ENCODE assay signal across 19 cellular contexts in the genomic region with DNA sequence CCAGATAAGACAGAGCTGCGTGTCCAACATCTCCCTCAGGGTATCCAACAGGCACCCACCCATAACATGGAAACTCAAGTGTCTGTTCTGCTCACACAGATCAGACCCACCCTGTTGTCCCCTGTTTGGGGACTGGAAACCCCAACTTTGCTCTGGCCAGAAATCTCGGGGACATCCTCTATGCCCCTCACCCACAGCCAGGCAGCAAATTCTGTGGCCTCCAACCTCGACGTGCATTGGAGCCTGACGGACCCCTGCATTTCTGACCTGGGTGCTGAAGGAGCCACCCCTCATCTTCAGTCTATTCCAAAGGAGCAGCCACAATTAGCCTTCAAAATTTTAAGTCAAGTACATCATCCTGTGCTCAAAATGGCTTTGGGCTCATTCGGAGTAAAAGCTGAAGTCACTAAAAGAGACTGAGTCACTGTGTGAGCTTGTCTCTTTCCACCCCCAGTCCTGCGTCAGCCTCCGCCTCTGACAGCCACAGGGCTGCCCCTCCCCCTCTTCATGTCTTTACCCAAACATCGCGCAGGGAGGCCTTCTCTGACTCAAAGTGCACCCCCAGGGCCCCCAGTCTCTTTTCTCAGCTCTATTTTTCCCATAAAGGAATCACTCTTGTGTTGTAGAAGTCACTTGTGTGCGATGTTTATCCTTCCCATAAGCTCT. TPM values are rescaled to one million over a fixed set of nuclear protein-coding genes. Genes with fewer than 3 reads are reported as not detected.
DNase-seq lines count a peak whose midpoint lies in the region; ATAC-seq lines count a peak whose summit lies in the region.
"Had no signal": no experiment of that assay in that cellular context is flagged by ENCODE, and none has a peak within 500 bp of the region (broad histone marks: within the 10 kb centered on the region; RNA-seq: fewer than 3 reads in every experiment).

No MANE protein-coding gene starts in this region.

- peak overlapping the region; percentile 50 for H3K9ac ChIP-seq in trophoblast cell (ENCODE audit: low read length)

- ATAC-seq in activated T-cell treated with anti-CD3 and anti-CD28 coated beads, Interleukin-2, amount 50 U/mL, for 72 hours (replicated peaks in 1 of 2), result peak; percentile 92 to 93
- no peak for ATAC-seq in GM21576 (IDR thresholded peaks at IDR 0.05; ENCODE audit: unreplicated experiment)
- ATAC-seq: A549; natural killer cell treated with Interleukin-12 subunit alpha and Interleukin-12 subunit beta and Interleukin-15 and Interleukin-18, amount 100 ng/mL, for 72 hours had no signal

- no peak overlapping the region for H2BK120ac ChIP-seq in trophoblast cell (ENCODE audit: insufficient read depth, low read length, poor library complexity)

- no peaks in the 10 kb centered on the region for H3K36me3 ChIP-seq in trophoblast cell (ENCODE audit: control insufficient read depth in 1 of 2, insufficient read depth in 2 of 2, low read length in 2 of 2)

- H3K79me2 ChIP-seq in trophoblast cell (ENCODE audit: control insufficient read depth, insufficient read depth, low read length, poor library complexity), result no peaks in the 10 kb centered on the region

- no peak overlapping the region for H4K91ac ChIP-seq in trophoblast cell (ENCODE audit: low read depth, low read length)

- no peaks in the 10 kb centered on the region for H3K79me1 ChIP-seq in trophoblast cell (ENCODE audit: low read length)

- no peak overlapping the region for H3K27ac Mint-ChIP-seq in activated T-cell treated with anti-CD3 and anti-CD28 coated beads, Interleukin-2, amount 50 U/mL, for 72 hours
- H3K27ac Mint-ChIP-seq: activated naive CD8-positive, alpha-beta T cell treated with anti-CD3 and anti-CD28 coated beads, Interleukin-2, amount 10 ng/mL, durations not matched to agents 7 days and 5 days; CD4-positive, alpha-beta T cell; natural killer cell treated with Interleukin-12 subunit alpha and Interleukin-12 subunit beta and Interleukin-15 and Interleukin-18, amount 100 ng/mL, for 72 hours had no signal

- H3K23ac ChIP-seq in trophoblast cell (ENCODE audit: low read length), result no peak overlapping the region

- H3K27me3 ChIP-seq in trophoblast cell (ENCODE audit: insufficient read depth, low read length), result no peaks in the 10 kb centered on the region

- H2BK12ac ChIP-seq in trophoblast cell (ENCODE audit: low read length), result no peak overlapping the region

- H3K4ac ChIP-seq in trophoblast cell (ENCODE audit: low read depth, low read length), result no peak overlapping the region

- no peak overlapping the region for H4K8ac ChIP-seq in trophoblast cell (ENCODE audit: low read depth, low read length)

- H3K4me2 ChIP-seq in trophoblast cell (ENCODE audit: low read length), result no peak overlapping the region
- H3K4me2 ChIP-seq: A549 had no signal

- H4K12ac ChIP-seq in trophoblast cell (ENCODE audit: low read depth, low read length), result no peak overlapping the region

- H3K27me3 Mint-ChIP-seq in activated T-cell treated with anti-CD3 and anti-CD28 coated beads, Interleukin-2, amount 50 U/mL, for 72 hours (ENCODE audit: low read depth), result peaks cover 35% of the 10 kb centered on the region

- peaks cover 0 to 4% of the 10 kb centered on the region in 2 donors for H3K36me3 Mint-ChIP-seq in activated T-cell treated with anti-CD3 and anti-CD28 coated beads, Interleukin-2, amount 50 U/mL, for 72 hours (ENCODE audit: insufficient read depth in 2 of 2)
- H3K36me3 Mint-ChIP-seq: activated naive CD8-positive, alpha-beta T cell treated with anti-CD3 and anti-CD28 coated beads, Interleukin-2, amount 10 ng/mL, durations not matched to agents 7 days and 5 days had no signal

- no peak overlapping the region for H2AFZ ChIP-seq in trophoblast cell (ENCODE audit: insufficient read depth, low read length, poor library complexity)

- H3K9me3 Mint-ChIP-seq in activated T-cell treated with anti-CD3 and anti-CD28 coated beads, Interleukin-2, amount 50 U/mL, for 72 hours, result peaks cover 2% of the 10 kb centered on the region in 2 donors
- H3K9me3 Mint-ChIP-seq: CD4-positive, alpha-beta T cell; natural killer cell treated with Interleukin-12 subunit alpha and Interleukin-12 subunit beta and Interleukin-15 and Interleukin-18, amount 100 ng/mL, for 72 hours had no signal

- peak overlapping the region; percentile 12 to 64 for H3K4me3 Mint-ChIP-seq in activated T-cell treated with anti-CD3 and anti-CD28 coated beads, Interleukin-2, amount 50 U/mL, for 72 hours
- H3K4me3 Mint-ChIP-seq: activated naive CD8-positive, alpha-beta T cell treated with anti-CD3 and anti-CD28 coated beads, Interleukin-2, amount 10 ng/mL, durations not matched to agents 7 days and 5 days; CD4-positive, alpha-beta T cell; natural killer cell treated with Interleukin-12 subunit alpha and Interleukin-12 subunit beta and Interleukin-15 and Interleukin-18, amount 100 ng/mL, for 72 hours had no signal

- no CpG with 5 or more reads among the region's 11 CpGs for WGBS in trophoblast cell (ENCODE audit: extremely low coverage, insufficient coverage, insufficient read length)

- peaks cover 2% of the 10 kb centered on the region for H3K9me3 ChIP-seq in trophoblast cell (ENCODE audit: insufficient read depth, low read depth, low read length)
- H3K9me3 ChIP-seq: A549 had no signal

- no peak overlapping the region for H2BK5ac ChIP-seq in trophoblast cell (ENCODE audit: low read depth, low read length, poor library complexity)

- H3K14ac ChIP-seq in trophoblast cell (ENCODE audit: low read length), result no peak overlapping the region

- DNase-seq in activated CD4-positive, alpha-beta T cell treated with anti-CD3 and anti-CD28 coated beads, Interleukin-2, amount 50 U/mL, for 48 hours, result peak; percentile 52 to 68
- DNase-seq in activated CD4-positive, alpha-beta T cell treated with anti-CD3 and anti-CD28 coated beads, Interleukin-2, amount 50 U/mL, for 4 hours, result no peak
- DNase-seq in activated T-cell treated with anti-CD3 and anti-CD28 coated beads, Interleukin-2, amount 50 U/mL, for 72 hours, result peak; percentile 78 to 84
- no peak for DNase-seq in trophoblast cell
- DNase-seq in stimulated activated CD8-positive, alpha-beta memory T cell treated with anti-CD3 and anti-CD28 coated beads, Interleukin-2, amount 100 ng/mL, for 48 hours (ENCODE audit: low read depth in 2 of 2), result peak; percentile 23 to 41
- DNase-seq in cerebellar cortex (ENCODE audit: low spot score), result no peak
- no peak for DNase-seq in NCI-H146 treated with DMSO at 0.1 percent for 48 hours (lab: John Stamatoyannopoulos, UW; ENCODE audit: unreplicated experiment)
- DNase-seq: activated naive CD8-positive, alpha-beta T cell treated with anti-CD3 and anti-CD28 coated beads, Interleukin-2, amount 10 ng/mL, durations not matched to agents 7 days and 5 days; CD4-positive, alpha-beta T cell; central memory CD4-positive, alpha-beta T cell; foreskin melanocyte; HCEC 1CT; NCI-H2029 treated with DMSO at 0.1 percent for 48 hours; NCI-H526 had no signal

- H3K4me1 ChIP-seq in trophoblast cell (ENCODE audit: control insufficient read depth in 1 of 2, insufficient read depth in 2 of 2, low read length in 2 of 2), result no peaks in the 10 kb centered on the region
- H3K4me1 ChIP-seq: A549 had no signal

- no peak overlapping the region for H2AK5ac ChIP-seq in trophoblast cell (ENCODE audit: low read length)

- no peak overlapping the region for H3K27ac ChIP-seq in trophoblast cell (ENCODE audit: low read depth, low read length)
- H3K27ac ChIP-seq: A549 had no signal

- H3K18ac ChIP-seq in trophoblast cell (ENCODE audit: low read length), result no peak overlapping the region

- H3K4me1 Mint-ChIP-seq in activated T-cell treated with anti-CD3 and anti-CD28 coated beads, Interleukin-2, amount 50 U/mL, for 72 hours (ENCODE audit: low read depth), result peaks cover 42% of the 10 kb centered on the region

- H3K4me3 ChIP-seq in trophoblast cell (ENCODE audit: low read depth, low read length), result no peak overlapping the region
- H3K4me3 ChIP-seq: A549 had no signal

RNA-seq across cellular contexts. Expression of gene PDE6B, which starts 24.4 kb away (rescaled TPM):
- 10 to 100 TPM; 14.0 to 18.9 TPM for total RNA-seq in activated T-cell treated with anti-CD3 and anti-CD28 coated beads, Interleukin-2, amount 50 U/mL, for 72 hours
- 0.96 and 1.6 TPM in 2 replicates for polyA plus RNA-seq in trophoblast cell (2013)
- total RNA-seq: RPMI7951 had no signal
- polyA plus RNA-seq: A549 had no signal

RNA-seq across cellular contexts. Expression of gene TMEM271, which starts 24.9 kb away (rescaled TPM):
- total RNA-seq in activated T-cell treated with anti-CD3 and anti-CD28 coated beads, Interleukin-2, amount 50 U/mL, for 72 hours, result not detected
- polyA plus RNA-seq in trophoblast cell (2013), result not detected in 2 replicates
- total RNA-seq: activated naive CD8-positive, alpha-beta T cell treated with anti-CD3 and anti-CD28 coated beads, Interleukin-2, amount 10 ng/mL, durations not matched to agents 7 days and 5 days; CD4-positive, alpha-beta T cell; natural killer cell treated with Interleukin-12 subunit alpha and Interleukin-12 subunit beta and Interleukin-15 and Interleukin-18, amount 100 ng/mL, for 72 hours; pulmonary artery endothelial cell; RPMI7951 had no signal
- polyA plus RNA-seq: A549 had no signal

Comparison
In these comparisons a context has a peak if more than half of its experiments do, and no peak if none do; other contexts are left out.
1. DNase-seq: peak in activated CD4-positive, alpha-beta T cell treated with anti-CD3 and anti-CD28 coated beads, Interleukin-2, amount 50 U/mL, for 48 hours (2 of 2), activated T-cell treated with anti-CD3 and anti-CD28 coated beads, Interleukin-2, amount 50 U/mL, for 72 hours (2 of 2) and stimulated activated CD8-positive, alpha-beta memory T cell treated with anti-CD3 and anti-CD28 coated beads, Interleukin-2, amount 100 ng/mL, for 48 hours (2 of 2); none in activated CD4-positive, alpha-beta T cell treated with anti-CD3 and anti-CD28 coated beads, Interleukin-2, amount 50 U/mL, for 4 hours (0 of 2), trophoblast cell (0 of 2), cerebellar cortex (single experiment) and NCI-H146 treated with DMSO at 0.1 percent for 48 hours (single experiment).